In the genomic region with DNA sequence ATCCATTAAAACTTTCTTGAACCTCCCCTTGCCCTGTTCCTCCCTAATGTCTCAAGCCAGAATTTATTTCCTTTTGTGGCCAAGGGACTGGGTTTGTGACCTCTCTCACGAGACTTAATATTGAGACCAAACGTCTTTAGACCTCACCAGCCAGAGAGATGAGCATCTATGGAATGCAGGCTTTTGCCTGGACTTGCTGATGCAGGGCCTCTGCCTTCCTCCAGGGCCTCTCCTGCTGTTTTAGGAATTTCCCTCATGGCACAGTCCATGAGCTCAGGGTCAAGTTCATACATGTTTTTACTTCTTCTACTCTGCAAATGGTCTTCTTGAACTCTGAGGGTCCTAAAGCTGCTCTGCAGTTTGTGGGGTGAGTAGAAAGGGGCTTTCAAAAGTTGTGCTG, we compare ENCODE assay signal across 1 cellular context.
TF ChIP-seq lines count a peak whose summit lies in the region.

No MANE protein-coding gene starts in this region.

TF ChIP-seq in SK-N-SH treated with all-trans-retinoic acid at 6 μM for 48 hours, 23 proteins besides CTCF, POLR2A, EP300 and RAD21 (continued from another document):
- TF ChIP-seq PATZ1 (CRISPR knock-in tag; IDR thresholded peaks at IDR 0.05; ENCODE audit: borderline replicate concordance) = no peak
- no peak for TF ChIP-seq BACH2 (CRISPR knock-in tag; IDR thresholded peaks at IDR 0.05; ENCODE audit: borderline replicate concordance)
- TF ChIP-seq TOX (CRISPR knock-in tag; IDR thresholded peaks at IDR 0.05; ENCODE audit: borderline replicate concordance) = no peak
- TF ChIP-seq ESRRG (CRISPR knock-in tag; IDR thresholded peaks at IDR 0.05) = no peak
